ENCODE assay signal across 10 cellular contexts in the genomic region with DNA sequence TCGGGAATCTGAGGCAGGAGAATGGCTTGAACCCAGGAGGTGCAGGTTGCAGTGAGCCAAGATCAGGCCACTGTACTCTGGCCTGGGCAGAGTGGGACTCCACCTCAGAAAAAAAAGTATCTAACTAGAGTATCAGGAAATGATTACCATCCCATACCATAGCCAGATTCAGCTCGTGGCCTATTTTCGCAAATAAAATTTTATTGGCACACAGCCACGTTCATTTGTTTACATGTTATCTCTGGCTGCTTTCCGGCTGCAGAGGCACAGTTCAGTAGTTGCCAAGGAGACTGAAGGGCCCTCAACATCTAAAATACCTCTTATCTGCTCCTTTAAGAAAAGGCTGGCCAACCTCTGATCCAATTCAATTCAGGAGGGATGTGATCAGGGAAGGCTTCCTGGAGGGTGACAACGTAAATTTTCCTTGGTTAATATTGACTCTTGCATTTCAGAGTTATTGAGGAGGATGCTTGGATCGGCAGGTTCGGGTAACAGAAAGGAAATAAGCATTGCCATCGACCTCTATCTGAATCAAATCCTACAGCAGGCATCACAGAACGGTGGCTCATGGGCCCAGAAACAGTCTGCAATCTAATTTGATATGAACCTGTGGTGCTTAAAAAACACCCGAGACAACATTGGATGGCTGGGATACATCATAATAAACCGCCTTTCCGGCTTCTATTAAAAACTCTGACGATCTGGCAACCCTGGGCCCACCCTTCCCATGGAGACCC.
A peak's percentile ranks its signal among the peaks of the same experiment; 100 is the strongest.
DNase-seq lines count a peak whose midpoint lies in the region; ATAC-seq, FAIRE-seq and TF ChIP-seq lines count a peak whose summit lies in the region.
"Had no signal": no experiment of that assay in that cellular context is flagged by ENCODE, and none has a peak within 500 bp of the region (broad histone marks: within the 10 kb centered on the region; RNA-seq: fewer than 3 reads in every experiment).

No MANE protein-coding gene starts in this region.

- H3K4me3 Mint-ChIP-seq in Calu3 (ENCODE audit: low read depth, unreplicated experiment) = no peak overlapping the region
- no peak overlapping the region for H3K4me3 Mint-ChIP-seq in brain

- no peak for FAIRE-seq in RCC 7860 (lab: Jason Lieb, UNC)

- no peaks in the 10 kb centered on the region for H3K36me3 ChIP-seq in mucosa of descending colon (ENCODE audit: low read depth)
- H3K36me3 ChIP-seq: suprapubic skin had no signal

- no TSS peak for BruUV-seq in Calu3 (replicated peaks; lab: Mats Ljungman, UMichigan)

- CTCF ChIA-PET in Calu3 (lab: Charles Lee) = interaction anchor here (0.6 to 1.3 kb wide), 10 partner anchors 22 to 570 kb away, joined by 3 to 8 read pairs (median 3); no protein-coding TSS in a partner anchor

- H3K9me3 ChIP-seq in mucosa of descending colon = no peaks in the 10 kb centered on the region
- H3K9me3 ChIP-seq: suprapubic skin had no signal

- H3K4me1 ChIP-seq in mucosa of descending colon (ENCODE audit: low read depth) = peaks cover 24% of the 10 kb centered on the region

- H3K27me3 Mint-ChIP-seq in Calu3 (ENCODE audit: unreplicated experiment) = peaks cover under 1% of the 10 kb centered on the region
- H3K27me3 Mint-ChIP-seq in brain = no peaks in the 10 kb centered on the region

- H3K27ac Mint-ChIP-seq in Calu3 (ENCODE audit: unreplicated experiment) (peak overlapping the region; percentile 69), brain (peak overlapping the region; percentile 22 to 86 (median 65))

- H3K36me3 Mint-ChIP-seq in Calu3 (ENCODE audit: insufficient read depth, unreplicated experiment) (peaks cover 9% of the 10 kb centered on the region), brain (peaks cover 5% of the 10 kb centered on the region)

- peaks cover 27% of the 10 kb centered on the region for H3K4me1 Mint-ChIP-seq in Calu3 (ENCODE audit: low read depth, unreplicated experiment)
- peaks cover 61% of the 10 kb centered on the region for H3K4me1 Mint-ChIP-seq in brain

- intact Hi-C loops in Calu3 (cut with micrococcal nuclease; ENCODE audit: unreplicated experiment) (loop anchor here (1.0 to 2.0 kb wide), 5 partner anchors 33 to 122 kb away; no protein-coding TSS in a partner anchor), mucosa of descending colon (cut with DNase I, micrococcal nuclease) (no loop called here)

- no peak for TF ChIP-seq CTCF in Calu3 (IDR thresholded peaks at IDR 0.05; ENCODE audit: unreplicated experiment)
- TF ChIP-seq CTCF in brain (conservative IDR thresholded peaks at IDR 0.05) = no peak
- no peak for TF ChIP-seq CTCF in mucosa of descending colon (IDR thresholded peaks at IDR 0.05)

- H3K9me3 Mint-ChIP-seq in Calu3 (ENCODE audit: low read depth, unreplicated experiment) (no peaks in the 10 kb centered on the region), brain (no peaks in the 10 kb centered on the region)

- DNase-seq in Calu3 = peak; percentile 68
- peak; percentile 44 for DNase-seq in NCI-H187 treated with DMSO at 0.1 percent for 48 hours (lab: John Stamatoyannopoulos, UW)
- DNase-seq in mucosa of descending colon = peak in 2 of 3 donors; percentile 61 to 80
- no peak for DNase-seq in hippocampal formation (lab: John Stamatoyannopoulos, UW)
- no peak for DNase-seq in EL
- no peak for DNase-seq in AG08396 (ENCODE audit: low spot score)
- DNase-seq in RCC 7860 (ENCODE audit: low spot score) = no peak
- DNase-seq: PC-9 had no signal

- H3K4me3 ChIP-seq in mucosa of descending colon = no peak overlapping the region
- H3K4me3 ChIP-seq: PC-9, suprapubic skin had no signal

- peak; percentile 78 for ATAC-seq in mucosa of descending colon

Comparison
In these comparisons a context has a peak if more than half of its experiments do, and no peak if none do; other contexts are left out.
1. DNase-seq: peak in Calu3 (single experiment), NCI-H187 treated with DMSO at 0.1 percent for 48 hours (single experiment) and mucosa of descending colon (2 of 3); none in hippocampal formation (0 of 2), EL (single experiment), AG08396 (single experiment) and RCC 7860 (single experiment).